ENCODE assay signal across 11 cellular contexts in genomic region chr3:141425523-141426233, GRCh38. TPM values are rescaled to one million over a fixed set of nuclear protein-coding genes. Genes with fewer than 3 reads are reported as not detected.
DNase-seq lines count a peak whose midpoint lies in the region; ATAC-seq and TF ChIP-seq lines count a peak whose summit lies in the region.
"Had no signal": no experiment of that assay in that cellular context is flagged by ENCODE, and none has a peak within 500 bp of the region (broad histone marks: within the 10 kb centered on the region; RNA-seq: fewer than 3 reads in every experiment).

No MANE protein-coding gene starts in this region.

- H3K4me3 ChIP-seq in breast epithelium, result no peak overlapping the region
- H3K4me3 ChIP-seq in lung, result no peak overlapping the region

- H3K9me3 ChIP-seq in breast epithelium (no peaks in the 10 kb centered on the region), lung (ENCODE audit: control insufficient read depth in 2 of 2, insufficient read depth in 1 of 2, low read length in 1 of 2) (no peaks in the 10 kb centered on the region)

- WGBS in lung, 2 donors, result 77 to 84% methylated on average over 6 of the region's 6 CpGs

- no peaks in the 10 kb centered on the region for H3K27me3 Mint-ChIP-seq in activated naive CD8-positive, alpha-beta T cell treated with anti-CD3 and anti-CD28 coated beads, Interleukin-2, amount 10 ng/mL, durations not matched to agents 7 days and 5 days
- no peaks in the 10 kb centered on the region for H3K27me3 Mint-ChIP-seq in activated naive CD8-positive, alpha-beta T cell treated with anti-CD3 and anti-CD28 coated beads for 36 hours
- no peaks in the 10 kb centered on the region for H3K27me3 Mint-ChIP-seq in type B pancreatic cell

- H3K27ac Mint-ChIP-seq in activated naive CD8-positive, alpha-beta T cell treated with anti-CD3 and anti-CD28 coated beads, Interleukin-2, amount 10 ng/mL, durations not matched to agents 7 days and 5 days, result no peak overlapping the region
- no peak overlapping the region for H3K27ac Mint-ChIP-seq in activated naive CD8-positive, alpha-beta T cell treated with anti-CD3 and anti-CD28 coated beads for 36 hours
- H3K27ac Mint-ChIP-seq in type B pancreatic cell, result peak overlapping the region; percentile 7

- no peak for DNase-seq in activated naive CD8-positive, alpha-beta T cell treated with anti-CD3 and anti-CD28 coated beads, Interleukin-2, amount 10 ng/mL, durations not matched to agents 7 days and 5 days
- DNase-seq in activated naive CD8-positive, alpha-beta T cell treated with anti-CD3 and anti-CD28 coated beads for 36 hours, result no peak
- DNase-seq in breast epithelium (ENCODE audit: low spot score in 2 of 2) (no peak), lung (ENCODE audit: low spot score) (no peak), type B pancreatic cell (ENCODE audit: extremely low spot score, unreplicated experiment) (peak; percentile 58), amniotic stem cell (lab: John Stamatoyannopoulos, UW) (no peak), GM13977 (ENCODE audit: low spot score) (no peak)
- DNase-seq: NCI-H1694; SIG-M5; stimulated activated CD4-positive, alpha-beta T cell treated with anti-CD3 and anti-CD28 coated beads, Interleukin-1b, Interleukin-23, amount 100 ng/mL, for 48 hours had no signal

- H3K4me1 ChIP-seq in breast epithelium (peaks cover 6 to 20% of the 10 kb centered on the region in 2 donors), lung (ENCODE audit: control insufficient read depth in 2 of 2, insufficient read depth in 2 of 2, low read length in 2 of 2) (peaks cover 22 to 39% of the 10 kb centered on the region in 2 donors)

- no peak overlapping the region for H3K4me3 Mint-ChIP-seq in activated naive CD8-positive, alpha-beta T cell treated with anti-CD3 and anti-CD28 coated beads, Interleukin-2, amount 10 ng/mL, durations not matched to agents 7 days and 5 days
- no peak overlapping the region for H3K4me3 Mint-ChIP-seq in activated naive CD8-positive, alpha-beta T cell treated with anti-CD3 and anti-CD28 coated beads for 36 hours
- H3K4me3 Mint-ChIP-seq in type B pancreatic cell, result peak overlapping the region; percentile 35

- intact Hi-C loops in breast epithelium (cut with DNase I; ENCODE audit: low total_unique reads), result no loop called here

- H3K36me3 Mint-ChIP-seq in activated naive CD8-positive, alpha-beta T cell treated with anti-CD3 and anti-CD28 coated beads, Interleukin-2, amount 10 ng/mL, durations not matched to agents 7 days and 5 days, result peaks cover 4% of the 10 kb centered on the region
- H3K36me3 Mint-ChIP-seq in activated naive CD8-positive, alpha-beta T cell treated with anti-CD3 and anti-CD28 coated beads for 36 hours, result peaks cover 4% of the 10 kb centered on the region
- peaks cover 3% of the 10 kb centered on the region for H3K36me3 Mint-ChIP-seq in type B pancreatic cell

- no peaks in the 10 kb centered on the region for H3K9me3 Mint-ChIP-seq in activated naive CD8-positive, alpha-beta T cell treated with anti-CD3 and anti-CD28 coated beads, Interleukin-2, amount 10 ng/mL, durations not matched to agents 7 days and 5 days
- no peaks in the 10 kb centered on the region for H3K9me3 Mint-ChIP-seq in activated naive CD8-positive, alpha-beta T cell treated with anti-CD3 and anti-CD28 coated beads for 36 hours
- H3K9me3 Mint-ChIP-seq in type B pancreatic cell, result no peaks in the 10 kb centered on the region

- no peak for TF ChIP-seq POLR2A in breast epithelium (IDR thresholded peaks at IDR 0.05)

- H3K36me3 ChIP-seq in breast epithelium (no peaks in the 10 kb centered on the region), lung (ENCODE audit: control insufficient read depth in 2 of 2, insufficient read depth in 2 of 2, low read length in 2 of 2) (peaks cover 0 to 12% of the 10 kb centered on the region in 2 donors)

- ATAC-seq in activated naive CD8-positive, alpha-beta T cell treated with anti-CD3 and anti-CD28 coated beads, Interleukin-2, amount 10 ng/mL, durations not matched to agents 7 days and 5 days (ENCODE audit: low read depth), result peak; percentile 18
- ATAC-seq in lung (ENCODE audit: insufficient read depth, low FRiP score) (no peak), GM18517 (IDR thresholded peaks at IDR 0.05; ENCODE audit: unreplicated experiment) (no peak)

- peaks cover 8% of the 10 kb centered on the region for H3K4me1 Mint-ChIP-seq in activated naive CD8-positive, alpha-beta T cell treated with anti-CD3 and anti-CD28 coated beads, Interleukin-2, amount 10 ng/mL, durations not matched to agents 7 days and 5 days
- H3K4me1 Mint-ChIP-seq in activated naive CD8-positive, alpha-beta T cell treated with anti-CD3 and anti-CD28 coated beads for 36 hours, result peaks cover 20% of the 10 kb centered on the region
- peaks cover 16% of the 10 kb centered on the region for H3K4me1 Mint-ChIP-seq in type B pancreatic cell (ENCODE audit: unreplicated experiment)

- H3K27ac ChIP-seq in breast epithelium, result peak overlapping the region; percentile 89 to 90
- H3K27ac ChIP-seq in lung (ENCODE audit: low read depth in 1 of 2, low read length in 1 of 2), result peak overlapping the region; percentile 46 to 87

- POLR2A ChIA-PET in activated naive CD8-positive, alpha-beta T cell treated with anti-CD3 and anti-CD28 coated beads, Interleukin-2, amount 10 ng/mL, durations not matched to agents 7 days and 5 days (lab: Charles Lee), result no interaction called here

- in situ Hi-C loops in GM13977 (cut with MboI; ENCODE audit: low pct_unique_long_range_greater_than_20kb, low sequenced_read_pairs, unreplicated experiment), result no loop called here

- no peaks in the 10 kb centered on the region for H3K27me3 ChIP-seq in breast epithelium
- H3K27me3 ChIP-seq in lung (ENCODE audit: control insufficient read depth, insufficient read depth), result no peaks in the 10 kb centered on the region

- TF ChIP-seq CTCF in breast epithelium (IDR thresholded peaks at IDR 0.05) (no peak), lung (IDR thresholded peaks at IDR 0.05; ENCODE audit: control extremely low read depth, extremely low read depth) (no peak), type B pancreatic cell (conservative IDR thresholded peaks at IDR 0.05) (no peak), GM13977 (IDR thresholded peaks at IDR 0.05; ENCODE audit: extremely low read depth, insufficient read depth, missing control alignments) (no peak)

RNA-seq across cellular contexts. Expression of gene ZBTB38, which starts 57.4 kb away (rescaled TPM):
- total RNA-seq in activated naive CD8-positive, alpha-beta T cell treated with anti-CD3 and anti-CD28 coated beads, Interleukin-2, amount 10 ng/mL, durations not matched to agents 7 days and 5 days, result 10 to 100 TPM; 50.1 to 55.1 TPM
- 10 to 100 TPM; 14.7 to 16.7 TPM for total RNA-seq in activated naive CD8-positive, alpha-beta T cell treated with anti-CD3 and anti-CD28 coated beads for 36 hours
- total RNA-seq in breast epithelium (100 to 1,000 TPM; 126 to 238 (median 138) TPM), lung (100 to 1,000 TPM in 1 of 2 donors, 10 to 100 TPM in 1; 83.0 to 111 TPM), type B pancreatic cell (ENCODE audit: low replicate concordance) (29.4 and 35.4 TPM in 2 replicates)
- polyA plus RNA-seq in lung, result 10 to 100 TPM in 1 of 2 donors, 1 to 10 TPM in 1; 9.3 to 24.1 TPM
